In the genomic region with DNA sequence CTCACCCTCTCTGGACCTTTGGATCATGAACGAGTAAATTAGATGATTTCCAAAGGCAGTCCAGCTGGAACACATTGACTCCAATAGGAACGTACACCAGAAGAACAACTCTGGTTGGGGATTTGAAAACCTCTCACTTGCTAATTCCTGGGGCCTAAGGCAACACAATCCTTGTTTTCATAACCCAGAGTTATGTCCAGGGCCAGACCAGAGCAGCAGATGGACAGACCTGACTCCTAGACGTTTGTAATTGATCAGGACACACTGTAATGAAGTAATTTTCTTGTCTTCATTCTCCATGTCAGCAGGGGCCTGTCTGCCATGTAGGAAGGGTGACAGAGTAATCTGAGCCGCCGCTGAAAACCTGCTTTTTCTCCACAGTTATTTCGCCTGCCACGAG, we compare ENCODE assay signal across 16 cellular contexts.
DNase-seq lines count a peak whose midpoint lies in the region; TF ChIP-seq lines count a peak whose summit lies in the region.
"Had no signal": no experiment of that assay in that cellular context is flagged by ENCODE, and none has a peak within 500 bp of the region (broad histone marks: within the 10 kb centered on the region; RNA-seq: fewer than 3 reads in every experiment).

No MANE protein-coding gene starts in this region.

- POLR2A ChIA-PET in activated CD4-positive, alpha-beta memory T cell treated with anti-CD3 and anti-CD28 coated beads, Interleukin-2, amount 10 ng/mL, durations not matched to agents 7 days and 5 days (lab: Charles Lee), result no interaction called here

- peak overlapping the region; percentile 92 for H3K27ac Mint-ChIP-seq in nephron progenitor cell
- H3K27ac Mint-ChIP-seq in activated CD4-positive, alpha-beta memory T cell treated with anti-CD3 and anti-CD28 coated beads, Interleukin-2, amount 10 ng/mL, durations not matched to agents 7 days and 5 days, result no peak overlapping the region
- H3K27ac Mint-ChIP-seq: CD4-positive, alpha-beta memory T cell had no signal

- no peak overlapping the region for H3K4me3 Mint-ChIP-seq in nephron progenitor cell
- no peak overlapping the region for H3K4me3 Mint-ChIP-seq in activated CD4-positive, alpha-beta memory T cell treated with anti-CD3 and anti-CD28 coated beads, Interleukin-2, amount 10 ng/mL, durations not matched to agents 7 days and 5 days
- H3K4me3 Mint-ChIP-seq: CD4-positive, alpha-beta memory T cell had no signal

- H3K36me3 ChIP-seq in colonic mucosa, result no peaks in the 10 kb centered on the region

- H3K36me3 Mint-ChIP-seq in nephron progenitor cell (ENCODE audit: low read depth), result peaks cover 8% of the 10 kb centered on the region
- no peaks in the 10 kb centered on the region for H3K36me3 Mint-ChIP-seq in activated CD4-positive, alpha-beta memory T cell treated with anti-CD3 and anti-CD28 coated beads, Interleukin-2, amount 10 ng/mL, durations not matched to agents 7 days and 5 days (ENCODE audit: low read depth)
- H3K36me3 Mint-ChIP-seq: CD4-positive, alpha-beta memory T cell had no signal

- H3K9me3 ChIP-seq in colonic mucosa, result no peaks in the 10 kb centered on the region

- no peak overlapping the region for H3K27ac ChIP-seq in colonic mucosa
- H3K27ac ChIP-seq: GM23248 had no signal

- CTCF ChIA-PET in activated CD4-positive, alpha-beta memory T cell treated with anti-CD3 and anti-CD28 coated beads, Interleukin-2, amount 10 ng/mL, durations not matched to agents 7 days and 5 days (lab: Charles Lee), result interaction anchor here (0.5 kb wide), 1 partner anchor 717 kb away, joined by 3 read pairs; a partner anchor contains a TSS

- peak; percentile 1 for DNase-seq in NCI-H69 (lab: John Stamatoyannopoulos, UW)
- peak; percentile 13 for DNase-seq in choroid plexus epithelial cell (ENCODE audit: low read depth)
- no peak for DNase-seq in nephron progenitor cell
- no peak for DNase-seq in 8988T
- no peak for DNase-seq in NCI-H524 (lab: John Stamatoyannopoulos, UW)
- no peak for DNase-seq in activated CD4-positive, alpha-beta memory T cell treated with anti-CD3 and anti-CD28 coated beads, Interleukin-2, amount 10 ng/mL, durations not matched to agents 7 days and 5 days
- no peak for DNase-seq in colonic mucosa
- DNase-seq: C1 segment of cervical spinal cord; Calu3; CD4-positive, alpha-beta memory T cell; COR-L47; DMS153; DND-41; GM23248; H7; HCEC 1CT had no signal

- no peaks in the 10 kb centered on the region for H3K4me1 ChIP-seq in colonic mucosa

- peaks cover 2% of the 10 kb centered on the region for H3K27me3 Mint-ChIP-seq in nephron progenitor cell (ENCODE audit: low read depth, poor library complexity)
- no peaks in the 10 kb centered on the region for H3K27me3 Mint-ChIP-seq in activated CD4-positive, alpha-beta memory T cell treated with anti-CD3 and anti-CD28 coated beads, Interleukin-2, amount 10 ng/mL, durations not matched to agents 7 days and 5 days
- H3K27me3 Mint-ChIP-seq: CD4-positive, alpha-beta memory T cell had no signal

- H3K4me3 ChIP-seq in choroid plexus epithelial cell (ENCODE audit: low read depth, low read length), result no peak overlapping the region
- no peak overlapping the region for H3K4me3 ChIP-seq in colonic mucosa
- H3K4me3 ChIP-seq: GM23248 had no signal

- H3K9ac ChIP-seq in colonic mucosa (ENCODE audit: low read depth in 2 of 2, low read length in 2 of 2), result no peak overlapping the region
- H3K9ac ChIP-seq: GM23248 had no signal

- H3K27me3 ChIP-seq in colonic mucosa, result no peaks in the 10 kb centered on the region

- peaks cover 59% of the 10 kb centered on the region for H3K9me3 Mint-ChIP-seq in nephron progenitor cell
- peaks cover 2% of the 10 kb centered on the region for H3K9me3 Mint-ChIP-seq in activated CD4-positive, alpha-beta memory T cell treated with anti-CD3 and anti-CD28 coated beads, Interleukin-2, amount 10 ng/mL, durations not matched to agents 7 days and 5 days

- peaks cover 11% of the 10 kb centered on the region for H3K4me1 Mint-ChIP-seq in nephron progenitor cell
- H3K4me1 Mint-ChIP-seq in activated CD4-positive, alpha-beta memory T cell treated with anti-CD3 and anti-CD28 coated beads, Interleukin-2, amount 10 ng/mL, durations not matched to agents 7 days and 5 days, result no peaks in the 10 kb centered on the region
- H3K4me1 Mint-ChIP-seq: CD4-positive, alpha-beta memory T cell had no signal

- TF ChIP-seq CTCF in choroid plexus epithelial cell (conservative IDR thresholded peaks at IDR 0.05; ENCODE audit: low read depth, low read length) (no peak), nephron progenitor cell (IDR thresholded peaks at IDR 0.05) (no peak), colonic mucosa (IDR thresholded peaks at IDR 0.05) (no peak)

- intact Hi-C loops in colonic mucosa (cut with DNase I), result no loop called here

Comparison
In these comparisons a context has a peak if more than half of its experiments do, and no peak if none do; other contexts are left out.
1. DNase-seq: peak in NCI-H69 (single experiment) and choroid plexus epithelial cell (single experiment); none in nephron progenitor cell (single experiment), 8988T (single experiment), NCI-H524 (0 of 2), activated CD4-positive, alpha-beta memory T cell treated with anti-CD3 and anti-CD28 coated beads, Interleukin-2, amount 10 ng/mL, durations not matched to agents 7 days and 5 days (single experiment) and colonic mucosa (single experiment).